In the genomic region with DNA sequence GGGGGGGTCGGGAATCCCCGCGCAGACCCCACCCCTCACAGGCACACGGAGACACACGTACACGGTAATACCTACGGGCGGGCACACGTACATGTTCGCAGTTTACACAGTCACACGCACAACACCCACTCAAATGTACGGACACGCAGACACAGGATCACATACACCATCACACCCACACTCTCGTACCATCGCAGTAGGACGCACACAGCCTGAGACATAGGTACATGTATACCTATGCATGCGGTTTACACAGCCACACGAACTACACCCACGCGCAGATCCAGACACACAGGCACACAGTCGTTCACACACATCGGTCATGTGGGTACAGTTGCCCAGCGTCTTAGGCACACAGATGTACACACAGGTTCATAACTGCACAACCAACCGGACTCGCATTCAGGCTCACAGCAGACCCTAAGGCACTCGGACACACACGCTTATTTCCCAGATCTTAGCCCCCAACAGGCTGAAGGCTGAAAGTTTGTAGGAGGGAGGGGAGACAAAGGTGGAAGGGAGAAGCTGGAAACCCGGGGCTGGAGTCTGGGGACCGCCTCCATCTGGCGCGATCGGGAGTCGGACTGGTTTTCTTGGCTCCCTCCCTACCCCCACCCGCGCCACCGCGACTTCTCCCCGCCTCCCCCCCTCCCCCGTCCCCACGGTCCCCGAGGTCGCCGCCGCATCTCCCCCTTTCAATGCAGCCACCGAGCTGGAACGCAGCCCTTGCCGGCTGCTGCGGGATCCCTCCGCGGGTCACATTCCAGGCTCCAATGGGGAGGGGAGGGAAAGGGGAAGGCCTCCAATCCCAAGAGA, we compare ENCODE assay signal across 1 cellular context.
TF ChIP-seq lines count a peak whose summit lies in the region.

No MANE protein-coding gene starts in this region.

TF ChIP-seq in IMR-90, 13 proteins besides CTCF, POLR2A, EP300 and RAD21:
- TF ChIP-seq FOS (IDR thresholded peaks at IDR 0.05; ENCODE audit: low read depth, low read length) (no peak), RFX5 (IDR thresholded peaks at IDR 0.05; ENCODE audit: low read depth, low read length) (no peak), CEBPB (IDR thresholded peaks at IDR 0.05; ENCODE audit: low read depth, low read length) (no peak), CHD1 (IDR thresholded peaks at IDR 0.05; ENCODE audit: low read depth, low read length) (no peak), BHLHE40 (IDR thresholded peaks at IDR 0.05; ENCODE audit: low read depth, low read length) (no peak), NFE2L2 (IDR thresholded peaks at IDR 0.05; ENCODE audit: low read depth, low read length) (no peak), RCOR1 (IDR thresholded peaks at IDR 0.05; ENCODE audit: insufficient replicate concordance, low read length) (no peak)
- TF ChIP-seq, protein P1, sequence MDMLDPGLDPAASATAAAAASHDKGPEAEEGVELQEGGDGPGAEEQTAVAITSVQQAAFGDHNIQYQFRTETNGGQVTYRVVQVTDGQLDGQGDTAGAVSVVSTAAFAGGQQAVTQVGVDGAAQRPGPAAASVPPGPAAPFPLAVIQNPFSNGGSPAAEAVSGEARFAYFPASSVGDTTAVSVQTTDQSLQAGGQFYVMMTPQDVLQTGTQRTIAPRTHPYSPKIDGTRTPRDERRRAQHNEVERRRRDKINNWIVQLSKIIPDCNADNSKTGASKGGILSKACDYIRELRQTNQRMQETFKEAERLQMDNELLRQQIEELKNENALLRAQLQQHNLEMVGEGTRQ (IDR thresholded peaks at IDR 0.05; ENCODE audit: low read depth, low read length): no peak
- TF ChIP-seq, protein P2, sequence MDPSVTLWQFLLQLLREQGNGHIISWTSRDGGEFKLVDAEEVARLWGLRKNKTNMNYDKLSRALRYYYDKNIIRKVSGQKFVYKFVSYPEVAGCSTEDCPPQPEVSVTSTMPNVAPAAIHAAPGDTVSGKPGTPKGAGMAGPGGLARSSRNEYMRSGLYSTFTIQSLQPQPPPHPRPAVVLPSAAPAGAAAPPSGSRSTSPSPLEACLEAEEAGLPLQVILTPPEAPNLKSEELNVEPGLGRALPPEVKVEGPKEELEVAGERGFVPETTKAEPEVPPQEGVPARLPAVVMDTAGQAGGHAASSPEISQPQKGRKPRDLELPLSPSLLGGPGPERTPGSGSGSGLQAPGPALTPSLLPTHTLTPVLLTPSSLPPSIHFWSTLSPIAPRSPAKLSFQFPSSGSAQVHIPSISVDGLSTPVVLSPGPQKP (IDR thresholded peaks at IDR 0.05; ENCODE audit: borderline replicate concordance, low read depth, low read length): no peak
